1 cellular context compared by ENCODE assay signal in the genomic region with DNA sequence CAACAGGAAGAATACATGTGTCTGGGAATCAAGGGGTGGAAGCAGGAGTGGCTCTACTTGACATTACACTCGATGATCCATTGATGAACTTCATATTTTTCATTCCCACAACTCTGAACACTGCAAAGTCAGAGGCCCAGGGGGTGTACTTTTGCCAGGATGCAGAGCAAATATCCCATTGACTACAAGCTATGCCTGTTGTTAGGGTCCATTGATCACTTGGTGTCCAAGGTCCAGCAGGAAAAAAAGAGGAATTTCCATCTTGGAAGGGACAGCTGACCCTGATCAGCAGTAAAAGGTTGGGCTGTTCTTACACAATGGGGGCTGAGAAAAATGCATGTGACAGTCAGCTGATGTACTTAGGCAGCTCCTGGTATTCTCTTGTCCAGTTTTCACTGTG.
A peak's percentile ranks its signal among the peaks of the same experiment; 100 is the strongest.
TF ChIP-seq lines count a peak whose summit lies in the region.

No MANE protein-coding gene starts in this region.

TF ChIP-seq in HepG2, 621 proteins besides CTCF, POLR2A, EP300 and RAD21 (continued from another document):
- TF ChIP-seq, protein P1, sequence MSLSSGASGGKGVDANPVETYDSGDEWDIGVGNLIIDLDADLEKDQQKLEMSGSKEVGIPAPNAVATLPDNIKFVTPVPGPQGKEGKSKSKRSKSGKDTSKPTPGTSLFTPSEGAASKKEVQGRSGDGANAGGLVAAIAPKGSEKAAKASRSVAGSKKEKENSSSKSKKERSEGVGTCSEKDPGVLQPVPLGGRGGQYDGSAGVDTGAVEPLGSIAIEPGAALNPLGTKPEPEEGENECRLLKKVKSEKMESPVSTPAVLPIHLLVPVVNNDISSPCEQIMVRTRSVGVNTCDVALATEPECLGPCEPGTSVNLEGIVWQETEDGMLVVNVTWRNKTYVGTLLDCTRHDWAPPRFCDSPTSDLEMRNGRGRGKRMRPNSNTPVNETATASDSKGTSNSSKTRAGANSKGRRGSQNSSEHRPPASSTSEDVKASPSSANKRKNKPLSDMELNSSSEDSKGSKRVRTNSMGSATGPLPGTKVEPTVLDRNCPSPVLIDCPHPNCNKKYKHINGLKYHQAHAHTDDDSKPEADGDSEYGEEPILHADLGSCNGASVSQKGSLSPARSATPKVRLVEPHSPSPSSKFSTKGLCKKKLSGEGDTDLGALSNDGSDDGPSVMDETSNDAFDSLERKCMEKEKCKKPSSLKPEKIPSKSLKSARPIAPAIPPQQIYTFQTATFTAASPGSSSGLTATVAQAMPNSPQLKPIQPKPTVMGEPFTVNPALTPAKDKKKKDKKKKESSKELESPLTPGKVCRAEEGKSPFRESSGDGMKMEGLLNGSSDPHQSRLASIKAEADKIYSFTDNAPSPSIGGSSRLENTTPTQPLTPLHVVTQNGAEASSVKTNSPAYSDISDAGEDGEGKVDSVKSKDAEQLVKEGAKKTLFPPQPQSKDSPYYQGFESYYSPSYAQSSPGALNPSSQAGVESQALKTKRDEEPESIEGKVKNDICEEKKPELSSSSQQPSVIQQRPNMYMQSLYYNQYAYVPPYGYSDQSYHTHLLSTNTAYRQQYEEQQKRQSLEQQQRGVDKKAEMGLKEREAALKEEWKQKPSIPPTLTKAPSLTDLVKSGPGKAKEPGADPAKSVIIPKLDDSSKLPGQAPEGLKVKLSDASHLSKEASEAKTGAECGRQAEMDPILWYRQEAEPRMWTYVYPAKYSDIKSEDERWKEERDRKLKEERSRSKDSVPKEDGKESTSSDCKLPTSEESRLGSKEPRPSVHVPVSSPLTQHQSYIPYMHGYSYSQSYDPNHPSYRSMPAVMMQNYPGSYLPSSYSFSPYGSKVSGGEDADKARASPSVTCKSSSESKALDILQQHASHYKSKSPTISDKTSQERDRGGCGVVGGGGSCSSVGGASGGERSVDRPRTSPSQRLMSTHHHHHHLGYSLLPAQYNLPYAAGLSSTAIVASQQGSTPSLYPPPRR (CRISPR knock-in tag; IDR thresholded peaks at IDR 0.05; ENCODE audit: borderline replicate concordance): no peak
- TF ChIP-seq AKNA (CRISPR knock-in tag; IDR thresholded peaks at IDR 0.05; ENCODE audit: borderline replicate concordance) (no peak), USF2 (IDR thresholded peaks at IDR 0.05; ENCODE audit: low read depth, low read length) (0 out of 2 replicates have a peak, but pooled peaks have one; percentile 4), USF2 (CRISPR knock-in tag; IDR thresholded peaks at IDR 0.05; ENCODE audit: borderline replicate concordance) (peak; percentile 42; the same call in 1 of the 2 replicates), CBX5 (CRISPR knock-in tag; IDR thresholded peaks at IDR 0.05; ENCODE audit: borderline replicate concordance) (no peak), ZNF30 (CRISPR knock-in tag; IDR thresholded peaks at IDR 0.05) (no peak), ZNF773 (CRISPR knock-in tag; IDR thresholded peaks at IDR 0.05; ENCODE audit: borderline replicate concordance) (no peak), ZFP36 (IDR thresholded peaks at IDR 0.05; ENCODE audit: borderline replicate concordance, low read depth, low read length, partially characterized antibody) (no peak), SALL1 (CRISPR knock-in tag; IDR thresholded peaks at IDR 0.05) (peak; percentile 43; the same call in 1 of the 2 replicates), RFX5 (IDR thresholded peaks at IDR 0.05; ENCODE audit: low read depth, low read length) (no peak), MZF1 (CRISPR knock-in tag; IDR thresholded peaks at IDR 0.05; ENCODE audit: borderline replicate concordance) (no peak), SOX13 (IDR thresholded peaks at IDR 0.05) (no peak), SOX13 (CRISPR knock-in tag; conservative IDR thresholded peaks at IDR 0.05 in 1 of 2, IDR thresholded peaks at IDR 0.05 in 1 of 2) (peak in 1 of 2 experiments; percentile 15; a peak in 1 of 4 replicates), EED (CRISPR knock-in tag; IDR thresholded peaks at IDR 0.05) (no peak), ZNF552 (CRISPR knock-in tag; IDR thresholded peaks at IDR 0.05; ENCODE audit: borderline replicate concordance) (no peak), THAP11 (CRISPR knock-in tag; IDR thresholded peaks at IDR 0.05) (no peak), ZC3H13 (CRISPR knock-in tag; IDR thresholded peaks at IDR 0.05) (no peak), NFIB (CRISPR knock-in tag; IDR thresholded peaks at IDR 0.05; ENCODE audit: borderline replicate concordance) (no peak), GATAD1 (CRISPR knock-in tag; IDR thresholded peaks at IDR 0.05) (no peak), CAMTA2 (CRISPR knock-in tag; IDR thresholded peaks at IDR 0.05; ENCODE audit: borderline replicate concordance) (no peak), ZSCAN22 (CRISPR knock-in tag; IDR thresholded peaks at IDR 0.05) (no peak)
- TF ChIP-seq, protein P2, sequence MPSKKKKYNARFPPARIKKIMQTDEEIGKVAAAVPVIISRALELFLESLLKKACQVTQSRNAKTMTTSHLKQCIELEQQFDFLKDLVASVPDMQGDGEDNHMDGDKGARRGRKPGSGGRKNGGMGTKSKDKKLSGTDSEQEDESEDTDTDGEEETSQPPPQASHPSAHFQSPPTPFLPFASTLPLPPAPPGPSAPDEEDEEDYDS (CRISPR knock-in tag; IDR thresholded peaks at IDR 0.05): no peak
